In the genomic region with DNA sequence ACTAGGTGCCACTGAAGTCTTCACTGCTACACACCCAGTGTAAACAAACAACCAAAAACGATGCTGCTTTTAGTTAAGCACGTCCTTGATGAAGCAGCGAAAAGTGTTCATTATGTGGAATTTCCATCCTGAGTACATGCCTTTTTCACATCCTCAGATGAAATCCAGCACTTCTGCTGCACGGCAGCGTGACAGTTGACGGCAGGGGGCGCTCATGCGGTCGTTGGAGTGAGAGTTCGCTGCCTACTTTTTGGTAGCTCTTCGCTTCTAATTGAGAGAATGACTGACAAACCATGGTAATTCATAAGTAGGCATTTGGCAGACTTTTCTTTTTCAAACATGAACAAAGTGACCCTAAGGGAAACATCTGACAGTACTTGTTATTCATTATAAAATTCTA, we compare ENCODE assay signal across 8 cellular contexts. TPM values are rescaled to one million over a fixed set of nuclear protein-coding genes. Genes with fewer than 3 reads are reported as not detected.
DNase-seq lines count a peak whose midpoint lies in the region; ATAC-seq and TF ChIP-seq lines count a peak whose summit lies in the region.

No MANE protein-coding gene starts in this region.

- no peaks in the 10 kb centered on the region for H4K20me1 ChIP-seq in neural progenitor cell (ENCODE audit: low read depth)

- H3K4me3 Mint-ChIP-seq in neural progenitor cell, result no peak overlapping the region

- peaks cover 8% of the 10 kb centered on the region for H3K9me3 Mint-ChIP-seq in neural progenitor cell

- DNase-seq in Right ventricle myocardium inferior (ENCODE audit: missing footprints) (peak; percentile 77), right atrium auricular region (ENCODE audit: low spot score) (no peak), WERI-Rb-1 (peak; percentile 54), esophagus squamous epithelium (lab: John Stamatoyannopoulos, UW) (no peak), neural progenitor cell (ENCODE audit: low spot score) (peak; percentile 77), NCI-H526 treated with DMSO at 0.1 percent for 48 hours (lab: John Stamatoyannopoulos, UW) (no peak), HCEC 1CT (no peak)

- peaks cover 7% of the 10 kb centered on the region for H3K4me1 Mint-ChIP-seq in neural progenitor cell

- H3K27me3 ChIP-seq in right atrium auricular region (no peaks in the 10 kb centered on the region), WERI-Rb-1 (ENCODE audit: insufficient read depth, low read depth, severe bottlenecking) (no peaks in the 10 kb centered on the region), esophagus squamous epithelium (no peaks in the 10 kb centered on the region), neural progenitor cell (no peaks in the 10 kb centered on the region)

- no peaks in the 10 kb centered on the region for H3K36me3 Mint-ChIP-seq in neural progenitor cell

- H3K4me1 ChIP-seq in right atrium auricular region (no peaks in the 10 kb centered on the region), esophagus squamous epithelium (no peaks in the 10 kb centered on the region), neural progenitor cell (no peaks in the 10 kb centered on the region)

- H3K27ac ChIP-seq in right atrium auricular region (no peak overlapping the region), WERI-Rb-1 (no peak overlapping the region), esophagus squamous epithelium (no peak overlapping the region), neural progenitor cell (no peak overlapping the region)

- H3K9me3 ChIP-seq in right atrium auricular region (no peaks in the 10 kb centered on the region), WERI-Rb-1 (ENCODE audit: severe bottlenecking) (no peaks in the 10 kb centered on the region), esophagus squamous epithelium (no peaks in the 10 kb centered on the region), neural progenitor cell (ENCODE audit: low read depth) (no peaks in the 10 kb centered on the region)

- no peak overlapping the region for H3K9ac ChIP-seq in neural progenitor cell

- H3K36me3 ChIP-seq in right atrium auricular region (no peaks in the 10 kb centered on the region), WERI-Rb-1 (no peaks in the 10 kb centered on the region), esophagus squamous epithelium (no peaks in the 10 kb centered on the region), neural progenitor cell (no peaks in the 10 kb centered on the region)

- no peak overlapping the region for H2AFZ ChIP-seq in neural progenitor cell (replicated peaks)

- no peak for TF ChIP-seq POLR2A in esophagus squamous epithelium (IDR thresholded peaks at IDR 0.05)

- H3K4me2 ChIP-seq in neural progenitor cell, result no peak overlapping the region

- peak in 1 of 2 donors; percentile 62 for TF ChIP-seq CTCF in right atrium auricular region (IDR thresholded peaks at IDR 0.05)
- peak; percentile 55 for TF ChIP-seq CTCF in WERI-Rb-1 (IDR thresholded peaks at IDR 0.05; ENCODE audit: low read depth, low read length)
- peak in 5 of 6 experiments; percentile 21 to 63 (median 41) for TF ChIP-seq CTCF in esophagus squamous epithelium (IDR thresholded peaks at IDR 0.05)
- peak; percentile 85 for TF ChIP-seq CTCF in neural progenitor cell (IDR thresholded peaks at IDR 0.05)

- intact Hi-C loops in Right ventricle myocardium inferior (cut with DNase I), result loop anchor here (2.0 kb wide), 1 partner anchor 1122 kb away; no protein-coding TSS in a partner anchor
- intact Hi-C loops in esophagus squamous epithelium (cut with DNase I), result no loop called here

- 34 to 55% methylated on average over 11 of the region's 11 CpGs for WGBS in esophagus squamous epithelium, 2 donors

- H3K27ac Mint-ChIP-seq in neural progenitor cell, result no peak overlapping the region

- no peak overlapping the region for H3K4me3 ChIP-seq in right atrium auricular region
- H3K4me3 ChIP-seq in WERI-Rb-1 (ENCODE audit: low read depth, low read length), result no peak overlapping the region
- H3K4me3 ChIP-seq in esophagus squamous epithelium, result no peak overlapping the region
- H3K4me3 ChIP-seq in neural progenitor cell, result no peak overlapping the region

- ATAC-seq in Right ventricle myocardium inferior, result no peak
- ATAC-seq in GM19455 (IDR thresholded peaks at IDR 0.05; ENCODE audit: unreplicated experiment), result no peak

- H3F3A ChIP-seq in neural progenitor cell (ENCODE audit: low read depth), result no peaks in the 10 kb centered on the region

- no peaks in the 10 kb centered on the region for H3K79me2 ChIP-seq in neural progenitor cell (ENCODE audit: low read depth)

- no peaks in the 10 kb centered on the region for H3K27me3 Mint-ChIP-seq in neural progenitor cell (ENCODE audit: insufficient read depth, low read depth)

RNA-seq across cellular contexts. Expression of a gene that starts 55.2 kb away (rescaled TPM):
- total RNA-seq in Right ventricle myocardium inferior, result not detected
- total RNA-seq in right atrium auricular region, result not detected
- total RNA-seq in esophagus squamous epithelium, result not detected
- total RNA-seq in neural progenitor cell (ENCODE audit: low replicate concordance), result not detected in 2 replicates

Comparison
In these comparisons a context has a peak if more than half of its experiments do, and no peak if none do; other contexts are left out.
1. DNase-seq: peak in Right ventricle myocardium inferior (single experiment), WERI-Rb-1 (single experiment) and neural progenitor cell (single experiment); none in right atrium auricular region (single experiment), esophagus squamous epithelium (single experiment), NCI-H526 treated with DMSO at 0.1 percent for 48 hours (single experiment) and HCEC 1CT (single experiment).